ENCODE assay signal across 1 cellular context in genomic region chr4:171639540-171639939, GRCh38.
TF ChIP-seq lines count a peak whose summit lies in the region.

No MANE protein-coding gene starts in this region.

TF ChIP-seq in GM12878, 131 proteins besides CTCF, POLR2A, EP300 and RAD21 (continued from another document):
- TF ChIP-seq ZNF687 (IDR thresholded peaks at IDR 0.05) = no peak
- TF ChIP-seq E2F8 (IDR thresholded peaks at IDR 0.05; ENCODE audit: low read depth, partially characterized antibody) = peak; percentile 58
- TF ChIP-seq WRNIP1 (IDR thresholded peaks at IDR 0.05; ENCODE audit: borderline replicate concordance, low read depth, low read length) = no peak
- no peak for TF ChIP-seq LARP7 (IDR thresholded peaks at IDR 0.05)
- TF ChIP-seq NFIC (IDR thresholded peaks at IDR 0.05; ENCODE audit: low read depth, low read length) = peak; percentile 99
- TF ChIP-seq BMI1 (IDR thresholded peaks at IDR 0.05; ENCODE audit: borderline replicate concordance) = peak; percentile 42
- no peak; the same call in none of the 2 replicates for TF ChIP-seq PML (IDR thresholded peaks at IDR 0.05; ENCODE audit: low read length)
- TF ChIP-seq POU2F2 (IDR thresholded peaks at IDR 0.05; ENCODE audit: borderline replicate concordance, low read depth, low read length) = peak; percentile 45; the same call in 1 of the 3 replicates
- peak; percentile 46; the same call in 1 of the 2 replicates for TF ChIP-seq NR2C1 (IDR thresholded peaks at IDR 0.05)
- TF ChIP-seq IRF4 (IDR thresholded peaks at IDR 0.05; ENCODE audit: low read depth, low read length) = peak; percentile 85; the same call in 1 of the 2 replicates
- no peak for TF ChIP-seq ZNF384 (IDR thresholded peaks at IDR 0.05; ENCODE audit: borderline replicate concordance, low read depth, low read length)
- peak; percentile 88 for TF ChIP-seq MLLT1 (IDR thresholded peaks at IDR 0.05)
- TF ChIP-seq DPF2 (IDR thresholded peaks at IDR 0.05) = peak; percentile 93
- TF ChIP-seq TBL1XR1 (IDR thresholded peaks at IDR 0.05; ENCODE audit: low read depth, low read length) = peak; percentile 66; the same call in 1 of the 2 replicates
- peak in 1 of 2 experiments; percentile 98; a peak in 2 of 4 replicates for TF ChIP-seq ETV6 (conservative IDR thresholded peaks at IDR 0.05 in 1 of 2, IDR thresholded peaks at IDR 0.05 in 1 of 2; ENCODE audit: borderline replicate concordance in 1 of 2, low read depth in 1 of 2)
- peak; percentile 97 for TF ChIP-seq JUNB (IDR thresholded peaks at IDR 0.05)
- peak; percentile 73 for TF ChIP-seq NBN (IDR thresholded peaks at IDR 0.05)
- no peak for TF ChIP-seq KLF5 (IDR thresholded peaks at IDR 0.05; ENCODE audit: partially characterized antibody)
- peak; percentile 71 for TF ChIP-seq GABPA (IDR thresholded peaks at IDR 0.05; ENCODE audit: low read depth)
- peak; percentile 96 for TF ChIP-seq IKZF1 (conservative IDR thresholded peaks at IDR 0.05)
- peak; percentile 68 to 77; a peak in 3 of 4 replicates for TF ChIP-seq BHLHE40 (IDR thresholded peaks at IDR 0.05; ENCODE audit: borderline replicate concordance in 1 of 2, low read depth in 2 of 2, low read length in 1 of 2)
- no peak for TF ChIP-seq SMAD1 (IDR thresholded peaks at IDR 0.05; ENCODE audit: low read depth, partially characterized antibody)
- peak; percentile 83 for TF ChIP-seq YY1 (IDR thresholded peaks at IDR 0.05; ENCODE audit: low read depth, low read length)
- TF ChIP-seq E2F4 (IDR thresholded peaks at IDR 0.05; ENCODE audit: low read depth, low read length) = no peak
- peak; percentile 100 for TF ChIP-seq NR2F1 (conservative IDR thresholded peaks at IDR 0.05)
- TF ChIP-seq MXI1 (IDR thresholded peaks at IDR 0.05; ENCODE audit: low read depth, low read length) = 0 out of 2 replicates have a peak, but pooled peaks have one; percentile 22
- TF ChIP-seq CBFB (IDR thresholded peaks at IDR 0.05; ENCODE audit: low read depth) = peak; percentile 97
